8 cellular contexts compared by ENCODE assay signal in genomic region chr6:137944403-137945148, GRCh38.
DNase-seq lines count a peak whose midpoint lies in the region; ATAC-seq and TF ChIP-seq lines count a peak whose summit lies in the region.
"Not testable (repeated sequence)": the region's sequence is repeated elsewhere in the genome, so short reads cannot be mapped to it uniquely, and the experiment has no call there.

No MANE protein-coding gene starts in this region.

- 44% methylated on average over 5 of the region's 5 CpGs for WGBS in smooth muscle cell (ENCODE audit: low lambda C conversion rate)

- not testable (repeated sequence) for H3K27me3 Mint-ChIP-seq in CD14-positive monocyte (ENCODE audit: low read depth in 3 of 3); activated B cell treated with CpG ODN at 0.5 μM for 24 hours

- CTCF ChIA-PET in activated B cell treated with CpG ODN at 0.5 μM for 24 hours (lab: Charles Lee) = interaction anchor here (1.0 to 8.5 kb wide), 26 partner anchors 9 to 285 kb away, joined by 3 to 132 read pairs (median 7); partner anchors contain the start of gene TNFAIP3

- H3K36me3 ChIP-seq in smooth muscle cell (ENCODE audit: low read depth) = not testable (repeated sequence)

- peak overlapping the region; percentile 21 for H3K4me2 ChIP-seq in smooth muscle cell

- TF ChIP-seq CTCF in CD14-positive monocyte (IDR thresholded peaks at IDR 0.05) = peak; percentile 83
- TF ChIP-seq CTCF in activated B cell treated with CpG ODN at 0.5 μM for 24 hours (IDR thresholded peaks at IDR 0.05) = not testable (repeated sequence)
- TF ChIP-seq CTCF in dorsolateral prefrontal cortex (IDR thresholded peaks at IDR 0.05 in 54 of 56, conservative IDR thresholded peaks at IDR 0.05 in 2 of 56; ENCODE audit: low read depth in 1 of 56, partially characterized antibody in 56 of 56) = peak; percentile 29 to 86 (median 68)
- TF ChIP-seq CTCF in smooth muscle cell (IDR thresholded peaks at IDR 0.05; ENCODE audit: borderline replicate concordance, insufficient read depth, poor library complexity, severe bottlenecking) = peak; percentile 68

- intact Hi-C loops in CD14-positive monocyte (cut with micrococcal nuclease) (loop anchor here (5.0 kb wide), 2 partner anchors 77 to 237 kb away; partner anchors contain the start of gene TNFAIP3 (in 1 of the 2)), activated B cell treated with CpG ODN at 0.5 μM for 24 hours (cut with micrococcal nuclease) (loop anchor here (1.0 to 5.0 kb wide), 8 partner anchors 22 to 283 kb away; partner anchors contain the start of genes PERP and TNFAIP3), dorsolateral prefrontal cortex (cut with DNase I) (loop anchor here (1.0 to 10.0 kb wide), 3 partner anchors 150 to 236 kb away; no protein-coding TSS in a partner anchor)

- ATAC-seq in GM19328 (IDR thresholded peaks at IDR 0.05; ENCODE audit: unreplicated experiment) (peak; percentile 51), HG03280 (IDR thresholded peaks at IDR 0.05; ENCODE audit: unreplicated experiment) (peak; percentile 60), activated B cell treated with CpG ODN at 0.5 μM for 24 hours (ENCODE audit: low read depth) (peak; percentile 73)

- H3K4me3 ChIP-seq in dorsolateral prefrontal cortex, smooth muscle cell: not testable (repeated sequence)

- not testable (repeated sequence) for H3K9ac ChIP-seq in smooth muscle cell (ENCODE audit: low read depth)

- POLR2A ChIA-PET in activated B cell treated with CpG ODN at 0.5 μM for 24 hours (lab: Charles Lee) = interaction anchor here (0.7 to 5.0 kb wide), 6 partner anchors 31 to 238 kb away, joined by 3 to 60 read pairs (median 3); partner anchors contain the start of gene TNFAIP3

- not testable (repeated sequence) for H3K27ac ChIP-seq in dorsolateral prefrontal cortex; smooth muscle cell (ENCODE audit: low read depth)

- DNase-seq in CD14-positive monocyte (ENCODE audit: low spot score); activated B cell treated with CpG ODN at 0.5 μM for 24 hours; dorsolateral prefrontal cortex; smooth muscle cell (lab: John Stamatoyannopoulos, UW; ENCODE audit: unreplicated experiment): not testable (repeated sequence)
- DNase-seq in NCI-H345 treated with DMSO at 0.1 percent for 48 hours (lab: John Stamatoyannopoulos, UW; ENCODE audit: unreplicated experiment) (peak; percentile 4), kidney glomerular epithelial cell (lab: John Stamatoyannopoulos, UW) (peak; percentile 39)

- H4K20me1 ChIP-seq in smooth muscle cell (ENCODE audit: low read depth) = not testable (repeated sequence)

- H3K4me1 Mint-ChIP-seq in CD14-positive monocyte (peaks cover 27% of the 10 kb centered on the region), activated B cell treated with CpG ODN at 0.5 μM for 24 hours (peaks cover 30% of the 10 kb centered on the region)

- H3K9me3 ChIP-seq in smooth muscle cell (replicated peaks; ENCODE audit: low read depth) = not testable (repeated sequence)

- H3K27me3 ChIP-seq in dorsolateral prefrontal cortex; smooth muscle cell (ENCODE audit: low read depth): not testable (repeated sequence)

- H3F3A ChIP-seq in smooth muscle cell (ENCODE audit: low read depth) = not testable (repeated sequence)

- H3K9me3 Mint-ChIP-seq in CD14-positive monocyte, activated B cell treated with CpG ODN at 0.5 μM for 24 hours: not testable (repeated sequence)

- H3K36me3 Mint-ChIP-seq in CD14-positive monocyte; activated B cell treated with CpG ODN at 0.5 μM for 24 hours (ENCODE audit: low read depth): not testable (repeated sequence)

- H3K27ac Mint-ChIP-seq in CD14-positive monocyte (peak overlapping the region in 5 of 7 donors; percentile 7 to 73 (median 49)), activated B cell treated with CpG ODN at 0.5 μM for 24 hours (peak overlapping the region; percentile 27)

- not testable (repeated sequence) for H2AFZ ChIP-seq in smooth muscle cell (ENCODE audit: low read depth)

- H3K4me1 ChIP-seq in smooth muscle cell (ENCODE audit: low read depth) = not testable (repeated sequence)

- not testable (repeated sequence) for H3K79me2 ChIP-seq in smooth muscle cell (ENCODE audit: low read depth)

- H3K4me3 Mint-ChIP-seq in CD14-positive monocyte (peak overlapping the region in 1 of 2 donors; percentile 29), activated B cell treated with CpG ODN at 0.5 μM for 24 hours (peak overlapping the region; percentile 17)
